In the genomic region with DNA sequence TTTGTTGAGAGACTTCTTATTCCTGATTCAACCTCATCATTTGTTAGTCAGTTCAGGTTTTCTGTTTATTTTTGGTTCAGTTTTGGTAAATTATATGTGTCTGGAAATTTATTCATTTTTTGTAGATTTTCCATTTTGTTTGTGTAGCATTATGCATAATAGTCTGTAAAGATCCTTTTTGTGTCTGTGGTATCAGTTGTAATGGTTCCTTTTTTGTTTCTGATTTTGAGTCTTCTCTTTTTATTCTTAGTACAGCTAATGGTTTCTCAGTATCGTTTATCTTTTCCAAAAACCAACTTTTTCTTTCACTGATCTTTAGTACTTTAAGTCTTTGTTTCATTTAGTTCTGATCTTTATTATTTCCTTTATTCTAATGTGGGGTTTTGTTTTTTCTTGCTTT, we compare ENCODE assay signal across 9 cellular contexts.
"Had no signal": no experiment of that assay in that cellular context is flagged by ENCODE, and none has a peak within 500 bp of the region (broad histone marks: within the 10 kb centered on the region; RNA-seq: fewer than 3 reads in every experiment).

No MANE protein-coding gene starts in this region.

- H3K4me3 ChIP-seq: GM23338, K562 had no signal

- H3K4me2 ChIP-seq: GM23338 had no signal

- DNase-seq: H9, HCEC 1CT, IMR-90, KG1 had no signal

- FAIRE-seq: H1, H54, HTR-8/SVneo, K562 had no signal

- H2AFZ ChIP-seq: GM23338 had no signal

- ATAC-seq: GM23338, K562 had no signal
